In the genomic region with DNA sequence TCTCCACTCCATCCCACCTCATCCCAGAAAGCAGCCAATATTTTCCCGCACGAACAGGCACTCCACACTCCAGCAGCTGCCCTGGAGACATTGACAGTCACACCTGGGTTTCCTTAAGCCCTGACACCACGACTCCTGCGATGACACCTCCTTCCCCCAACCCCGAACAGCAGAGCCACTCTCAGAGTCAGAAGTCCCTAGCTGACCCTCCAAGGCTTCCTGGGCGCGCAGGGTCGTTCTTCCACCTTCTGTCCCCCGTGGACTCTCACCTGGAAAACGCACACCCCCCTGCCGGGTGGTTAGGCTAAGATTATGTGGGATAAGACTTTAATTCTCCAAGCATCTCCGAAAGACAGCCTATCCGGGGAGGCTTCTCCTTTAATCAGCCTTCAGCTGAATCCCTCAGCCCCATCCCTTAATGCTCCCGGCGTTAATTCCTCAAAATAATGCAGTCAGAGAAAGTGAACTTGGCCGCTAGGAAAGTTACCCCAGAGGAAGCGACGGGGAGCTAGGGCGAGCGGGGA, we compare ENCODE assay signal across 7 cellular contexts.
DNase-seq lines count a peak whose midpoint lies in the region; ATAC-seq and TF ChIP-seq lines count a peak whose summit lies in the region.

No MANE protein-coding gene starts in this region.

- no peak overlapping the region for H3K27ac ChIP-seq in MM.1S (ENCODE audit: low read length)
- peak overlapping the region; percentile 67 for H3K27ac ChIP-seq in angular gyrus (ENCODE audit: low read depth, low read length)

- H4K20me1 ChIP-seq in MM.1S (ENCODE audit: insufficient read depth, low read length) = no peaks in the 10 kb centered on the region

- ATAC-seq in GM18511 (IDR thresholded peaks at IDR 0.05; ENCODE audit: unreplicated experiment) = peak; percentile 14
- ATAC-seq in stimulated activated effector memory CD8-positive, alpha-beta T cell treated with anti-CD3 and anti-CD28 coated beads, Interleukin-12 subunit alpha, Interleukin-12 subunit beta, amount 100 ng/mL, for 72 hours = peak; percentile 1

- H3K9me2 ChIP-seq in MM.1S (replicated peaks; ENCODE audit: insufficient read depth, low read length) = no peaks in the 10 kb centered on the region

- 0 out of 2 replicates have a peak, but pooled peaks cover 12% of the 10 kb centered on the region for H3K27me3 ChIP-seq in MM.1S (replicated peaks; ENCODE audit: insufficient read depth, low read length)

- peaks cover 45% of the 10 kb centered on the region for H3K4me1 Mint-ChIP-seq in stimulated activated effector memory CD8-positive, alpha-beta T cell treated with anti-CD3 and anti-CD28 coated beads, Interleukin-12 subunit alpha, Interleukin-12 subunit beta, amount 100 ng/mL, for 72 hours

- peak overlapping the region; percentile 61 for H3K4me2 ChIP-seq in MM.1S (ENCODE audit: low read depth, low read length)

- no peak for DNase-seq in MM.1S
- DNase-seq in islet precursor cell = peak; percentile 59
- no peak for DNase-seq in stimulated activated effector memory CD8-positive, alpha-beta T cell treated with anti-CD3 and anti-CD28 coated beads, Interleukin-12 subunit alpha, Interleukin-12 subunit beta, amount 100 ng/mL, for 72 hours (ENCODE audit: low spot score in 2 of 2)
- DNase-seq in middle frontal gyrus (ENCODE audit: extremely low spot score, low spot score) = no peak
- no peak for DNase-seq in Ammon's horn (ENCODE audit: low spot score)

- H3K27ac Mint-ChIP-seq in stimulated activated effector memory CD8-positive, alpha-beta T cell treated with anti-CD3 and anti-CD28 coated beads, Interleukin-12 subunit alpha, Interleukin-12 subunit beta, amount 100 ng/mL, for 72 hours = peak overlapping the region; percentile 4

- H3K79me2 ChIP-seq in MM.1S (ENCODE audit: low read length) = 0 out of 2 replicates have a peak, but pooled peaks cover 7% of the 10 kb centered on the region

- H3K9me3 ChIP-seq in MM.1S (replicated peaks; ENCODE audit: insufficient read depth, low read length) = no peaks in the 10 kb centered on the region

- no peak for TF ChIP-seq CTCF in MM.1S (IDR thresholded peaks at IDR 0.05; ENCODE audit: low read length)

- no peaks in the 10 kb centered on the region for H3K36me3 ChIP-seq in MM.1S (replicated peaks; ENCODE audit: insufficient read depth, low read length)

- H3K4me3 ChIP-seq in MM.1S (ENCODE audit: low read length) = peak overlapping the region; percentile 46; the same call in 1 of the 2 replicates

- H3F3A ChIP-seq in MM.1S (ENCODE audit: insufficient read depth, low read length) = peaks cover 5% of the 10 kb centered on the region; the same call in 1 of the 2 replicates

- peaks cover 8% of the 10 kb centered on the region for H3K4me1 ChIP-seq in MM.1S (ENCODE audit: low read length)

- no peaks in the 10 kb centered on the region for H3K9me3 Mint-ChIP-seq in stimulated activated effector memory CD8-positive, alpha-beta T cell treated with anti-CD3 and anti-CD28 coated beads, Interleukin-12 subunit alpha, Interleukin-12 subunit beta, amount 100 ng/mL, for 72 hours

- no peak overlapping the region for H3K9ac ChIP-seq in MM.1S (ENCODE audit: low read length)

- peaks cover 17% of the 10 kb centered on the region for H3K36me3 Mint-ChIP-seq in stimulated activated effector memory CD8-positive, alpha-beta T cell treated with anti-CD3 and anti-CD28 coated beads, Interleukin-12 subunit alpha, Interleukin-12 subunit beta, amount 100 ng/mL, for 72 hours

- H3K4me3 Mint-ChIP-seq in stimulated activated effector memory CD8-positive, alpha-beta T cell treated with anti-CD3 and anti-CD28 coated beads, Interleukin-12 subunit alpha, Interleukin-12 subunit beta, amount 100 ng/mL, for 72 hours = peak overlapping the region; percentile 79

- H2AFZ ChIP-seq in MM.1S (ENCODE audit: low read length) = no peak overlapping the region
